ENCODE assay signal across 1 cellular context in genomic region chr15:48481802-48482201, GRCh38.
TF ChIP-seq lines count a peak whose summit lies in the region.

No MANE protein-coding gene starts in this region.

TF ChIP-seq in GM23338, 12 proteins besides CTCF, POLR2A, EP300 and RAD21 (continued from another document):
- TF ChIP-seq ZNF462 (CRISPR knock-in tag; IDR thresholded peaks at IDR 0.05) (no peak), EZH2phosphoT487 (IDR thresholded peaks at IDR 0.05; ENCODE audit: unreplicated experiment) (no peak), NANOG (IDR thresholded peaks at IDR 0.05; ENCODE audit: borderline replicate concordance) (no peak), ETS1 (IDR thresholded peaks at IDR 0.05) (no peak), POLR2AphosphoS5 (IDR thresholded peaks at IDR 0.05; ENCODE audit: low read depth) (no peak), JUNB (IDR thresholded peaks at IDR 0.05; ENCODE audit: unreplicated experiment) (no peak), ZNF114 (CRISPR knock-in tag; IDR thresholded peaks at IDR 0.05) (no peak), STAT1 (IDR thresholded peaks at IDR 0.05; ENCODE audit: unreplicated experiment) (no peak), ZNF331 (CRISPR knock-in tag; IDR thresholded peaks at IDR 0.05; ENCODE audit: low read depth) (no peak)
